ENCODE assay signal across 34 cellular contexts in the genomic region with DNA sequence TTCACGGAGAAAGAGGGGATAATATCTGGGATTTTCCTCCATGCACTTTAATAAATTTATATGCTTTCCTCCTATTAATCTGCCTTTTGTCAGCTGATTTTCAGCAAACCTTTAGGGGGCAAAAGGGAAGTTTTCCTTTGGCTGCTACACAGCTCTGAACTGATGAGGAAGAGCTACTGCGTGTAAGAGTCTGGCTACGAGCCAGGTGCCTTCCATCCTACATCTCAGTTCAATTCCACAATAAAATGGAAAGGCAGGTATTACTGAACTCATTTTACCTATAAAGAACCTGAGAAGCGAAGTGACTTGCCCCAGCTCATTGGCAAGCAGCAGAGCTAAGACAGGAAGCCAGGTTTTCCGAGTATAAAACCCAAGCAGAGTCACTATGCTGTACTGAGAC. TPM values are rescaled to one million over a fixed set of nuclear protein-coding genes. Genes with fewer than 3 reads are reported as not detected.
A peak's percentile ranks its signal among the peaks of the same experiment; 100 is the strongest.
DNase-seq lines count a peak whose midpoint lies in the region; ATAC-seq, FAIRE-seq and TF ChIP-seq lines count a peak whose summit lies in the region.
"Had no signal": no experiment of that assay in that cellular context is flagged by ENCODE, and none has a peak within 500 bp of the region (broad histone marks: within the 10 kb centered on the region; RNA-seq: fewer than 3 reads in every experiment).

No MANE protein-coding gene starts in this region.

- H3K18ac ChIP-seq in H9 (ENCODE audit: insufficient read length, low read depth, low read length), result peak overlapping the region; percentile 46

- no CpG with 5 or more reads among the region's 5 CpGs for WGBS in H9 (ENCODE audit: extremely low coverage, insufficient read length, low lambda C conversion rate)
- WGBS in GM12878 (ENCODE audit: insufficient coverage, insufficient replicate concordance, low lambda C conversion rate, missing lambda C conversion rate), result 6% methylated on average over 5 of the region's 5 CpGs

- SMC1A ChIA-PET in GM12878 (lab: Charles Lee; ENCODE audit: uncharacterized antibody, unreplicated experiment), result interaction anchor here (0.8 to 1.9 kb wide), 2 partner anchors 9 to 15 kb away, joined by 3 to 6 read pairs; no protein-coding TSS in a partner anchor

- H3K27me3 Mint-ChIP-seq in H9 (ENCODE audit: low read depth) (no peaks in the 10 kb centered on the region; the same call in 1 of the 2 replicates), neural crest cell (ENCODE audit: low read depth) (no peaks in the 10 kb centered on the region)
- H3K27me3 Mint-ChIP-seq: activated naive CD4-positive, alpha-beta T cell treated with anti-CD3 and anti-CD28 coated beads, Interleukin-2, amount 50 U/mL, for 24 hours had no signal

- FAIRE-seq in GM12878 (lab: Jason Lieb, UNC), result no peak
- FAIRE-seq: colon, H54 had no signal

- no peaks in the 10 kb centered on the region for H3K23me2 ChIP-seq in H9 (ENCODE audit: insufficient read length, low read depth, low read length, poor library complexity, severe bottlenecking)

- no peak overlapping the region for H2BK12ac ChIP-seq in H9 (ENCODE audit: insufficient read length, low read depth, low read length)

- H3K56ac ChIP-seq in H9 (ENCODE audit: insufficient read length, low read depth, low read length), result no peak overlapping the region

- no peak overlapping the region for H3T11ph ChIP-seq in H9 (ENCODE audit: low read length)

- H2BK120ac ChIP-seq in H9 (ENCODE audit: low read depth, low read length, poor library complexity, severe bottlenecking), result no peak overlapping the region

- H3K4me3 Mint-ChIP-seq in H9 (no peak overlapping the region), neural crest cell (no peak overlapping the region)
- H3K4me3 Mint-ChIP-seq: activated naive CD4-positive, alpha-beta T cell treated with anti-CD3 and anti-CD28 coated beads, Interleukin-2, amount 50 U/mL, for 24 hours; CD8-positive, alpha-beta memory T cell; natural killer cell treated with Interleukin-12 subunit alpha and Interleukin-12 subunit beta and Interleukin-15 and Interleukin-18, amount 100 ng/mL, for 72 hours had no signal

- TF ChIP-seq CTCF in H9 (conservative IDR thresholded peaks at IDR 0.05) (no peak), GM12878 (IDR thresholded peaks at IDR 0.05 in 2 of 3, conservative IDR thresholded peaks at IDR 0.05 in 1 of 3; ENCODE audit: control insufficient read depth in 2 of 3, extremely low read depth in 1 of 3, insufficient read depth in 1 of 3, low read depth in 3 of 3, low read length in 3 of 3) (no peak), neural crest cell (conservative IDR thresholded peaks at IDR 0.05) (no peak)

- H4K5ac ChIP-seq in H9 (ENCODE audit: insufficient read length, low read depth, low read length), result no peak overlapping the region

- H3K4me3 ChIP-seq in GM12878, result no peak overlapping the region
- H3K4me3 ChIP-seq: lung, transverse colon had no signal

- no TSS peak for BruUV-seq in GM12878 (replicated peaks; lab: Mats Ljungman, UMichigan)

- H3K36me3 ChIP-seq in GM12878 (ENCODE audit: control insufficient read depth in 2 of 2, insufficient read depth in 2 of 2, low read length in 1 of 2), result no peaks in the 10 kb centered on the region
- H3K36me3 ChIP-seq: transverse colon had no signal

- ATAC-seq in GM12878, result peak; percentile 57
- ATAC-seq: left cardiac atrium; natural killer cell treated with Interleukin-12 subunit alpha and Interleukin-12 subunit beta and Interleukin-15 and Interleukin-18, amount 100 ng/mL, for 72 hours had no signal

- H3K9ac ChIP-seq in H9 (ENCODE audit: extremely low read depth, insufficient read length, low read length), result no peak overlapping the region
- H3K9ac ChIP-seq in GM12878 (ENCODE audit: control insufficient read depth, insufficient read depth, low read length), result no peak overlapping the region

- no peak for TF ChIP-seq RAD21 in GM12878 (IDR thresholded peaks at IDR 0.05; ENCODE audit: insufficient read depth, low read depth, low read length)

- no peak overlapping the region for H4K8ac ChIP-seq in H9 (replicated peaks; ENCODE audit: insufficient read length, low read depth, low read length)

- H4K91ac ChIP-seq in H9 (ENCODE audit: insufficient read length, low read depth, low read length), result no peak overlapping the region

- H3K27ac Mint-ChIP-seq in H9 (no peak overlapping the region; a peak in 1 of 7 replicates), neural crest cell (ENCODE audit: unreplicated experiment) (peak overlapping the region; percentile 2)
- H3K27ac Mint-ChIP-seq: activated naive CD4-positive, alpha-beta T cell treated with anti-CD3 and anti-CD28 coated beads, Interleukin-2, amount 50 U/mL, for 24 hours; natural killer cell treated with Interleukin-12 subunit alpha and Interleukin-12 subunit beta and Interleukin-15 and Interleukin-18, amount 100 ng/mL, for 72 hours had no signal

- no peak overlapping the region for H2BK15ac ChIP-seq in H9 (ENCODE audit: low read depth, low read length)

- H2AFZ ChIP-seq in H9 (ENCODE audit: low read length) (no peak overlapping the region), GM12878 (ENCODE audit: control insufficient read depth, low read depth, low read length) (peak overlapping the region; percentile 57)

- intact Hi-C loops in GM12878 (cut with micrococcal nuclease; ENCODE audit: unreplicated experiment), result no loop called here

- H3K4me1 ChIP-seq in H9 (ENCODE audit: insufficient read depth, low read length), result no peaks in the 10 kb centered on the region
- H3K4me1 ChIP-seq in GM12878 (ENCODE audit: control insufficient read depth, insufficient read depth, low read length), result peaks cover 10% of the 10 kb centered on the region; the same call in 1 of the 2 replicates

- H3K9me3 Mint-ChIP-seq in H9 (no peaks in the 10 kb centered on the region; a peak in 1 of 5 replicates), neural crest cell (peaks cover 2% of the 10 kb centered on the region)
- H3K9me3 Mint-ChIP-seq: activated naive CD4-positive, alpha-beta T cell treated with anti-CD3 and anti-CD28 coated beads, Interleukin-2, amount 50 U/mL, for 24 hours; CD8-positive, alpha-beta memory T cell; natural killer cell treated with Interleukin-12 subunit alpha and Interleukin-12 subunit beta and Interleukin-15 and Interleukin-18, amount 100 ng/mL, for 72 hours had no signal

- H3K79me2 ChIP-seq in H9 (ENCODE audit: insufficient read depth, low read length) (no peaks in the 10 kb centered on the region), GM12878 (ENCODE audit: control insufficient read depth, insufficient read depth, low read length) (no peaks in the 10 kb centered on the region)

- H4K20me1 ChIP-seq in H9 (ENCODE audit: control insufficient read depth, insufficient read depth, insufficient read length) (no peaks in the 10 kb centered on the region), GM12878 (ENCODE audit: control insufficient read depth, insufficient read depth) (no peaks in the 10 kb centered on the region)

- H2AK5ac ChIP-seq in H9 (ENCODE audit: insufficient read length, low read length), result no peak overlapping the region

- H3K36me3 Mint-ChIP-seq in H9 (ENCODE audit: insufficient read depth in 1 of 3, low read depth in 3 of 3) (peaks cover 0 to 2% (median 0%) of the 10 kb centered on the region in 3 experiments; a peak in 1 of 7 replicates), neural crest cell (ENCODE audit: low read depth) (peaks cover 5% of the 10 kb centered on the region)
- H3K36me3 Mint-ChIP-seq: activated naive CD4-positive, alpha-beta T cell treated with anti-CD3 and anti-CD28 coated beads, Interleukin-2, amount 50 U/mL, for 24 hours; natural killer cell treated with Interleukin-12 subunit alpha and Interleukin-12 subunit beta and Interleukin-15 and Interleukin-18, amount 100 ng/mL, for 72 hours had no signal

- no peaks in the 10 kb centered on the region for H3K9me3 ChIP-seq in H9 (ENCODE audit: control insufficient read depth, low read depth, low read length)
- H3K9me3 ChIP-seq in GM12878 (replicated peaks; ENCODE audit: control insufficient read depth, insufficient read depth, low read length), result no peaks in the 10 kb centered on the region
- H3K9me3 ChIP-seq: transverse colon had no signal

- RAD21 ChIA-PET in GM12878 (lab: Charles Lee; ENCODE audit: unreplicated experiment), result interaction anchor here (0.6 to 1.2 kb wide), 3 partner anchors 57 to 144 kb away, joined by 3 to 4 read pairs (median 4); no protein-coding TSS in a partner anchor

- CTCF ChIA-PET in GM12878 (lab: Yijun Ruan, JAX), result interaction anchor here (0.7 to 1.4 kb wide), 3 partner anchors 9 to 21 kb away, joined by 3 to 7 read pairs (median 4); no protein-coding TSS in a partner anchor

- no peak overlapping the region for H3K4ac ChIP-seq in H9 (ENCODE audit: low read depth, low read length)

- no peak for TF ChIP-seq EP300 in GM12878 (IDR thresholded peaks at IDR 0.05; ENCODE audit: borderline replicate concordance in 1 of 2, control insufficient read depth in 1 of 2, low read depth in 2 of 2, low read length in 2 of 2)

- in situ Hi-C loops in GM12878 (cut with MboI), result no loop called here

- H3K79me1 ChIP-seq in H9 (ENCODE audit: insufficient read depth, low read depth, low read length, poor library complexity, severe bottlenecking), result no peaks in the 10 kb centered on the region

- H3K14ac ChIP-seq in H9 (ENCODE audit: insufficient read depth, low read length), result no peak overlapping the region

- H3K4me2 ChIP-seq in H9 (ENCODE audit: insufficient read depth, insufficient read length, low read length), result no peak overlapping the region
- peak overlapping the region; percentile 52; the same call in 1 of the 2 replicates for H3K4me2 ChIP-seq in GM12878 (ENCODE audit: control insufficient read depth, insufficient read depth)

- TF ChIP-seq POLR2A in GM12878 (IDR thresholded peaks at IDR 0.05; ENCODE audit: low read depth, low read length), result no peak

- POLR2A ChIA-PET in GM12878 (lab: Charles Lee), result interaction anchor here (0.8 to 1.1 kb wide), 2 partner anchors 16 to 46 kb away, joined by 3 to 6 read pairs; no protein-coding TSS in a partner anchor

- H3K27me3 ChIP-seq in H9 (ENCODE audit: insufficient read depth, low read length) (no peaks in the 10 kb centered on the region), GM12878 (replicated peaks in 1 of 2; ENCODE audit: control insufficient read depth in 2 of 2, insufficient read depth in 2 of 2, low read length in 1 of 2) (no peaks in the 10 kb centered on the region)
- H3K27me3 ChIP-seq: transverse colon had no signal

- DNase-seq in NCI-H748 (lab: John Stamatoyannopoulos, UW; ENCODE audit: unreplicated experiment) (peak; percentile 8), NCI-H748 treated with DMSO at 0.1 percent for 48 hours (lab: John Stamatoyannopoulos, UW) (no peak), H9 (no peak), GM12878 (ENCODE audit: low read depth, low spot score) (no peak), neural crest cell (ENCODE audit: low read depth, low spot score) (no peak), NCI-H1048 (lab: John Stamatoyannopoulos, UW) (no peak), UCSD-AML1 (lab: John Stamatoyannopoulos, UW; ENCODE audit: unreplicated experiment) (no peak)
- DNase-seq in activated naive CD4-positive, alpha-beta T cell treated with Interleukin-2 at 50 U/mL for 16 hours, result no peak
- DNase-seq: activated CD4-positive, alpha-beta T cell treated with anti-CD3 and anti-CD28 coated beads, Interleukin-2, amount 50 U/mL, for 4 hours; activated CD4-positive, CD25-positive, alpha-beta regulatory T cell; activated CD8-positive, alpha-beta memory T cell treated with anti-CD3 and anti-CD28 coated beads, Interleukin-2, amount 50 U/mL, for 48 hours; AML-193; amniotic stem cell; CD8-positive, alpha-beta memory T cell; effector CD8-positive, alpha-beta T cell; EL; hypothalamus; KG1; left cardiac atrium; MV-4-11; NCI-H1694; NCI-H2171; NCI-H526; stimulated activated CD4-positive, alpha-beta T cell treated with anti-CD3 and anti-CD28 coated beads, Interleukin-15, amount 100 ng/mL, for 24 hours; stimulated activated CD4-positive, alpha-beta T cell treated with anti-CD3 and anti-CD28 coated beads, Interleukin-4, amount 100 ng/mL, for 4 hours; SW 1271; T-helper 9 cell; transverse colon had no signal

- no peak overlapping the region for H2BK20ac ChIP-seq in H9 (ENCODE audit: low read depth, low read length, poor library complexity, severe bottlenecking)

- H3K23ac ChIP-seq in H9 (ENCODE audit: insufficient read length, low read depth, low read length), result no peak overlapping the region

- H3K4me1 Mint-ChIP-seq in H9 (peaks cover 2 to 3% of the 10 kb centered on the region in 2 experiments; a peak in 2 of 4 replicates), neural crest cell (no peaks in the 10 kb centered on the region)

- H3K27ac ChIP-seq in H9 (ENCODE audit: insufficient read length, low read depth, low read length), result no peak overlapping the region
- no peak overlapping the region for H3K27ac ChIP-seq in GM12878 (ENCODE audit: control insufficient read depth, insufficient read depth)
- H3K27ac ChIP-seq: epithelial cell of prostate, transverse colon had no signal

- H2BK5ac ChIP-seq in H9 (ENCODE audit: insufficient read length, low read length), result no peak overlapping the region

RNA-seq across cellular contexts. Expression of a gene that starts 28.2 kb away (rescaled TPM):
- total RNA-seq in H9 (2021) (39.0 and 39.9 TPM in 2 replicates), GM12878 (2014; rRNA removed) (7.2 and 7.4 TPM in 2 replicates), GM12878 (2014; rRNA removed; fragmentation: Illumina TruSeq; extraction: Trizol) (14.4 and 16.8 TPM in 2 replicates), GM12878 (2021) (20.4 and 21.7 TPM in 2 replicates), neural crest cell (42.9 and 43.8 TPM in 2 replicates)
- total RNA-seq in GM12878 (2013; cell fraction: nucleolus; rRNA removed), result 69.2 and 73.8 TPM in 2 replicates
- polyA plus RNA-seq in GM12878 (2011; ENCODE audit: low read depth), result 6.3 TPM
- polyA plus RNA-seq in GM12878 (2011; rRNA removed) (23.8 and 33.0 TPM in 2 replicates), GM12878 (2014; fragmentation: Illumina TruSeq; extraction: Trizol) (26.4 and 35.1 TPM in 2 replicates), GM12878 (2014; fragmentation: Nextera tagmentation; extraction: Ambion mirVana) (10 to 100 TPM in 1 of 2 experiments, 1 to 10 TPM in 1; 7.1 to 11.1 TPM), GM12878 (2014; rRNA removed) (18.1 and 22.2 TPM in 2 replicates), GM12878 (2016; fragmentation: Nextera tagmentation; extraction: Ambion mirVana) (10 to 100 TPM; 26.0 to 29.4 TPM)
- polyA plus RNA-seq in GM12878 (2011; cell fraction: cytosol; rRNA removed), result 9.9 and 10.0 TPM in 2 replicates
- polyA plus RNA-seq in GM12878 (2011; cell fraction: nucleus; rRNA removed), result 21.4 and 26.5 TPM in 2 replicates
- polyA plus RNA-seq in GM12878 (2012), result 11.6 and 13.3 TPM in 2 replicates
- polyA minus RNA-seq in GM12878 (2011; rRNA and poly(A)+ RNA removed), result 13.4 and 15.9 TPM in 2 replicates
- 5.5 and 8.6 TPM in 2 replicates for polyA minus RNA-seq in GM12878 (2011; cell fraction: cytosol; rRNA and poly(A)+ RNA removed)
- polyA minus RNA-seq in GM12878 (2011; cell fraction: nucleus; rRNA and poly(A)+ RNA removed), result 31.4 and 42.0 TPM in 2 replicates
